ENCODE assay signal across 8 cellular contexts in genomic region chr7:66075590-66076458, GRCh38. TPM values are rescaled to one million over a fixed set of nuclear protein-coding genes. Genes with fewer than 3 reads are reported as not detected.
DNase-seq lines count a peak whose midpoint lies in the region; ATAC-seq, FAIRE-seq and TF ChIP-seq lines count a peak whose summit lies in the region.

Gene ASL (plus strand): TSS chr7:66075819. CDS start chr7:66076082, 263 bp downstream.

- DNase-seq in GM12892 (ENCODE audit: insufficient read length): peak; percentile 100
- peak; percentile 87 for DNase-seq in NCI-H1436 (lab: John Stamatoyannopoulos, UW)
- peak; percentile 80 for DNase-seq in amniotic epithelial cell (ENCODE audit: low read depth)
- peak; percentile 93 to 95 for DNase-seq in heart right ventricle
- DNase-seq in posterior vena cava (ENCODE audit: low spot score): peak; percentile 98
- peak; percentile 98 for DNase-seq in upper lobe of right lung

- H3K9me3 ChIP-seq in heart right ventricle (no peaks in the 10 kb centered on the region), upper lobe of right lung (no peaks in the 10 kb centered on the region)

- no peaks in the 10 kb centered on the region for H3K27me3 ChIP-seq in heart right ventricle
- no peaks in the 10 kb centered on the region for H3K27me3 ChIP-seq in upper lobe of right lung

- TF ChIP-seq CTCF in heart right ventricle (IDR thresholded peaks at IDR 0.05) (no peak), upper lobe of right lung (IDR thresholded peaks at IDR 0.05) (no peak)

- ATAC-seq in HG02763 (IDR thresholded peaks at IDR 0.05; ENCODE audit: unreplicated experiment) (peak; percentile 99), heart right ventricle (peak; percentile 99 to 100 (median 100)), upper lobe of right lung (peak; percentile 99)

- peak within 1 kb of the TSS in 9 of 10 donors; percentile 69 to 91 (median 73) for H3K27ac ChIP-seq in heart right ventricle
- H3K27ac ChIP-seq in upper lobe of right lung: peak within 1 kb of the TSS; percentile 84

- 1% methylated on average over 67 of the region's 67 CpGs for WGBS in heart right ventricle, 2 donors

- H3K36me3 ChIP-seq in heart right ventricle (peaks cover 0 to 17% (median 0%) of the 10 kb centered on the region in 9 donors), upper lobe of right lung (peaks cover 10% of the 10 kb centered on the region)

- H3K4me1 ChIP-seq in heart right ventricle: peaks cover 0 to 28% (median 15%) of the 10 kb centered on the region in 9 donors
- H3K4me1 ChIP-seq in upper lobe of right lung: peaks cover 13% of the 10 kb centered on the region

- H3K4me3 ChIP-seq in heart right ventricle (peak within 1 kb of the TSS; percentile 49 to 94 (median 78)), upper lobe of right lung (peak within 1 kb of the TSS; percentile 88)

- peak; percentile 90 for FAIRE-seq in GM12892 (lab: Jason Lieb, UNC)

- intact Hi-C loops in T-helper 1 cell treated with Interleukin-12 subunit alpha and Interleukin-12 subunit beta and Interleukin-4 antibody, amounts not matched to agents 30 ng/mL and 1 ng/mL, for 36 hours (cut with micrococcal nuclease): loop anchor here (1.0 to 10.0 kb wide), 14 partner anchors 25 to 1229 kb away; partner anchors contain the start of genes CRCP, GUSB, KCTD7 and RABGEF1
- intact Hi-C loops in heart right ventricle (cut with DNase I) (loop anchor here in 3 of 10 donors (5.0 to 10.0 kb wide), 3 partner anchors 36 to 91 kb away; partner anchors contain the start of genes CRCP (in 1 of the 3) and GUSB (in 1 of the 3)), posterior vena cava (cut with DNase I) (no loop called here), upper lobe of right lung (cut with DNase I) (no loop called here)

- TF ChIP-seq POLR2A in GM12892 (IDR thresholded peaks at IDR 0.05; ENCODE audit: low read depth, low read length): peak; percentile 86

RNA-seq across cellular contexts. Expression of gene ASL, which starts in this region (rescaled TPM):
- polyA plus RNA-seq in GM12892 (2012; ENCODE audit: missing spikeins): 21.2 TPM
- total RNA-seq in T-helper 1 cell treated with Interleukin-12 subunit alpha and Interleukin-12 subunit beta and Interleukin-4 antibody, amounts not matched to agents 30 ng/mL and 1 ng/mL, for 36 hours: 30.3 and 33.4 TPM in 2 replicates
- 10 to 100 TPM; 10.1 to 17.0 (median 12.8) TPM for total RNA-seq in heart right ventricle
- polyA plus RNA-seq in heart right ventricle: 10 to 100 TPM; 14.1 to 27.5 TPM
- 10 to 100 TPM; 19.9 TPM for total RNA-seq in posterior vena cava
- 54.0 TPM for total RNA-seq in upper lobe of right lung

Comparison
In these comparisons a context has a peak if more than half of its experiments do, and no peak if none do; other contexts are left out.
1. Peak in every context shown above with its lines: DNase-seq, ATAC-seq, H3K4me3 ChIP-seq and H3K27ac ChIP-seq.